20 cellular contexts compared by ENCODE assay signal in genomic region chr6:44040786-44041185, GRCh38.
DNase-seq lines count a peak whose midpoint lies in the region; ATAC-seq and TF ChIP-seq lines count a peak whose summit lies in the region.
"Had no signal": no experiment of that assay in that cellular context is flagged by ENCODE, and none has a peak within 500 bp of the region (broad histone marks: within the 10 kb centered on the region; RNA-seq: fewer than 3 reads in every experiment).

No MANE protein-coding gene starts in this region.

- TF ChIP-seq CTCF in natural killer cell (IDR thresholded peaks at IDR 0.05) (no peak), osteoblast (IDR thresholded peaks at IDR 0.05; ENCODE audit: extremely low read depth, low read depth, low read length) (no peak)

- H3K4me3 ChIP-seq in osteoblast (ENCODE audit: insufficient read depth, low read length): no peak overlapping the region
- H3K4me3 ChIP-seq in MG63: no peak overlapping the region
- H3K4me3 ChIP-seq: cardiac muscle cell, dorsolateral prefrontal cortex, tibial artery had no signal

- H3K27me3 ChIP-seq in osteoblast (ENCODE audit: insufficient read depth, low read length) (no peaks in the 10 kb centered on the region), MG63 (no peaks in the 10 kb centered on the region)
- H3K27me3 ChIP-seq: cardiac muscle cell, dorsolateral prefrontal cortex, tibial artery had no signal

- no peak overlapping the region for H3K4me2 ChIP-seq in osteoblast (ENCODE audit: insufficient read depth, low read length)

- no peaks in the 10 kb centered on the region for H3K9me3 ChIP-seq in osteoblast (ENCODE audit: low read depth, low read length)
- no peaks in the 10 kb centered on the region for H3K9me3 ChIP-seq in MG63
- H3K9me3 ChIP-seq: tibial artery had no signal

- peak overlapping the region; percentile 93 for H3K27ac ChIP-seq in osteoblast (ENCODE audit: low read depth, low read length)
- H3K27ac ChIP-seq: C4-2B, cardiac muscle cell, tibial artery had no signal

- DNase-seq in natural killer cell treated with Interleukin-12 subunit alpha and Interleukin-12 subunit beta and Interleukin-15 and Interleukin-18, amount 100 ng/mL, for 72 hours (ENCODE audit: low spot score): peak; percentile 18
- no peak for DNase-seq in natural killer cell
- peak; percentile 35 for DNase-seq in osteoblast (ENCODE audit: insufficient read length, low spot score, missing footprints)
- no peak for DNase-seq in T1000 (lab: John Stamatoyannopoulos, UW)
- no peak for DNase-seq in NCI-H1694 treated with DMSO at 0.1 percent for 48 hours (lab: John Stamatoyannopoulos, UW)
- no peak for DNase-seq in MG63
- DNase-seq: activated CD8-positive, alpha-beta T cell treated with anti-CD3 and anti-CD28 coated beads, Interleukin-2, amount 10 ng/mL, durations not matched to agents 7 days and 5 days; activated naive CD4-positive, alpha-beta T cell; immature natural killer cell; NCI-H2171 treated with DMSO at 0.1 percent for 48 hours; NCI-H69; stimulated activated CD4-positive, alpha-beta T cell treated with anti-CD3 and anti-CD28 coated beads, Interleukin-12 subunit alpha, Interleukin-12 subunit beta, amount 100 ng/mL, for 4 hours; stimulated activated naive CD8-positive, alpha-beta T cell treated with anti-CD3 and anti-CD28 coated beads, Interleukin-15, amount 100 ng/mL, for 72 hours had no signal

- intact Hi-C loops in natural killer cell (cut with micrococcal nuclease): no loop called here
- intact Hi-C loops in dendritic cell treated with granulocyte-macrophage colony-stimulating factor and Interleukin-4, amounts not matched to agents 40 ng/mL and 50 ng/mL, for 4 days (cut with micrococcal nuclease): no loop called here

- ATAC-seq in natural killer cell treated with Interleukin-12 subunit alpha and Interleukin-12 subunit beta and Interleukin-15 and Interleukin-18, amount 100 ng/mL, for 72 hours: no peak
- ATAC-seq in natural killer cell (no peak), HG02938 (IDR thresholded peaks at IDR 0.05; ENCODE audit: unreplicated experiment) (no peak)
- ATAC-seq: activated CD8-positive, alpha-beta T cell treated with anti-CD3 and anti-CD28 coated beads, Interleukin-2, amount 10 ng/mL, durations not matched to agents 7 days and 5 days; Right ventricle myocardium inferior; stimulated activated naive CD8-positive, alpha-beta T cell treated with anti-CD3 and anti-CD28 coated beads, Interleukin-15, amount 100 ng/mL, for 72 hours had no signal

- H3K36me3 Mint-ChIP-seq in natural killer cell treated with Interleukin-12 subunit alpha and Interleukin-12 subunit beta and Interleukin-15 and Interleukin-18, amount 100 ng/mL, for 72 hours: no peaks in the 10 kb centered on the region
- H3K36me3 Mint-ChIP-seq in natural killer cell: no peaks in the 10 kb centered on the region
- no peaks in the 10 kb centered on the region for H3K36me3 Mint-ChIP-seq in dendritic cell treated with granulocyte-macrophage colony-stimulating factor and Interleukin-4, amounts not matched to agents 40 ng/mL and 50 ng/mL, for 4 days (ENCODE audit: low read depth)
- H3K36me3 Mint-ChIP-seq: immature natural killer cell had no signal

- H3K9me3 Mint-ChIP-seq in natural killer cell treated with Interleukin-12 subunit alpha and Interleukin-12 subunit beta and Interleukin-15 and Interleukin-18, amount 100 ng/mL, for 72 hours: no peaks in the 10 kb centered on the region
- H3K9me3 Mint-ChIP-seq in natural killer cell: no peaks in the 10 kb centered on the region
- H3K9me3 Mint-ChIP-seq in dendritic cell treated with granulocyte-macrophage colony-stimulating factor and Interleukin-4, amounts not matched to agents 40 ng/mL and 50 ng/mL, for 4 days: no peaks in the 10 kb centered on the region
- H3K9me3 Mint-ChIP-seq: immature natural killer cell; stimulated activated naive CD8-positive, alpha-beta T cell treated with anti-CD3 and anti-CD28 coated beads, Interleukin-15, amount 100 ng/mL, for 72 hours had no signal

- no peaks in the 10 kb centered on the region for H3K36me3 ChIP-seq in osteoblast (ENCODE audit: insufficient read depth, low read length)
- no peaks in the 10 kb centered on the region for H3K36me3 ChIP-seq in MG63
- H3K36me3 ChIP-seq: cardiac muscle cell, tibial artery had no signal

- no peak overlapping the region for H3K4me3 Mint-ChIP-seq in natural killer cell treated with Interleukin-12 subunit alpha and Interleukin-12 subunit beta and Interleukin-15 and Interleukin-18, amount 100 ng/mL, for 72 hours
- no peak overlapping the region for H3K4me3 Mint-ChIP-seq in natural killer cell
- no peak overlapping the region for H3K4me3 Mint-ChIP-seq in dendritic cell treated with granulocyte-macrophage colony-stimulating factor and Interleukin-4, amounts not matched to agents 40 ng/mL and 50 ng/mL, for 4 days
- H3K4me3 Mint-ChIP-seq: activated CD8-positive, alpha-beta T cell treated with anti-CD3 and anti-CD28 coated beads, Interleukin-2, amount 10 ng/mL, durations not matched to agents 7 days and 5 days; immature natural killer cell; stimulated activated naive CD8-positive, alpha-beta T cell treated with anti-CD3 and anti-CD28 coated beads, Interleukin-15, amount 100 ng/mL, for 72 hours had no signal

- peaks cover 54% of the 10 kb centered on the region for H3K4me1 ChIP-seq in osteoblast (ENCODE audit: insufficient read depth, low read length)

- H4K20me1 ChIP-seq in osteoblast (ENCODE audit: insufficient read depth, low read length): no peaks in the 10 kb centered on the region

- peaks cover under 1 to 4% of the 10 kb centered on the region in 2 donors for H3K4me1 Mint-ChIP-seq in natural killer cell treated with Interleukin-12 subunit alpha and Interleukin-12 subunit beta and Interleukin-15 and Interleukin-18, amount 100 ng/mL, for 72 hours (ENCODE audit: low read depth in 2 of 2)
- H3K4me1 Mint-ChIP-seq in natural killer cell: no peaks in the 10 kb centered on the region
- peaks cover 72% of the 10 kb centered on the region for H3K4me1 Mint-ChIP-seq in dendritic cell treated with granulocyte-macrophage colony-stimulating factor and Interleukin-4, amounts not matched to agents 40 ng/mL and 50 ng/mL, for 4 days (ENCODE audit: low read depth)
- H3K4me1 Mint-ChIP-seq: immature natural killer cell had no signal

- peaks cover 5 to 9% of the 10 kb centered on the region in 2 donors for H3K27me3 Mint-ChIP-seq in natural killer cell treated with Interleukin-12 subunit alpha and Interleukin-12 subunit beta and Interleukin-15 and Interleukin-18, amount 100 ng/mL, for 72 hours
- peaks cover 0 to 12% of the 10 kb centered on the region in 2 donors for H3K27me3 Mint-ChIP-seq in natural killer cell (ENCODE audit: low read depth in 2 of 2)
- no peaks in the 10 kb centered on the region for H3K27me3 Mint-ChIP-seq in dendritic cell treated with granulocyte-macrophage colony-stimulating factor and Interleukin-4, amounts not matched to agents 40 ng/mL and 50 ng/mL, for 4 days
- H3K27me3 Mint-ChIP-seq: stimulated activated naive CD8-positive, alpha-beta T cell treated with anti-CD3 and anti-CD28 coated beads, Interleukin-15, amount 100 ng/mL, for 72 hours had no signal

- H3K27ac Mint-ChIP-seq in natural killer cell treated with Interleukin-12 subunit alpha and Interleukin-12 subunit beta and Interleukin-15 and Interleukin-18, amount 100 ng/mL, for 72 hours: no peak overlapping the region
- no peak overlapping the region for H3K27ac Mint-ChIP-seq in natural killer cell
- H3K27ac Mint-ChIP-seq in dendritic cell treated with granulocyte-macrophage colony-stimulating factor and Interleukin-4, amounts not matched to agents 40 ng/mL and 50 ng/mL, for 4 days: peak overlapping the region; percentile 41
- H3K27ac Mint-ChIP-seq: activated CD8-positive, alpha-beta T cell treated with anti-CD3 and anti-CD28 coated beads, Interleukin-2, amount 10 ng/mL, durations not matched to agents 7 days and 5 days; immature natural killer cell had no signal

- no peak overlapping the region for H2AFZ ChIP-seq in osteoblast (ENCODE audit: low read length)

- H3K79me2 ChIP-seq in osteoblast (ENCODE audit: insufficient read depth, low read length): no peaks in the 10 kb centered on the region

Comparison
In these comparisons a context has a peak if more than half of its experiments do, and no peak if none do; other contexts are left out.
1. DNase-seq: peak in natural killer cell treated with Interleukin-12 subunit alpha and Interleukin-12 subunit beta and Interleukin-15 and Interleukin-18, amount 100 ng/mL, for 72 hours (single experiment) and osteoblast (single experiment); none in natural killer cell (single experiment), T1000 (single experiment), NCI-H1694 treated with DMSO at 0.1 percent for 48 hours (single experiment) and MG63 (single experiment).